Comparison of ENCODE assay signal across 21 cellular contexts in the genomic region with DNA sequence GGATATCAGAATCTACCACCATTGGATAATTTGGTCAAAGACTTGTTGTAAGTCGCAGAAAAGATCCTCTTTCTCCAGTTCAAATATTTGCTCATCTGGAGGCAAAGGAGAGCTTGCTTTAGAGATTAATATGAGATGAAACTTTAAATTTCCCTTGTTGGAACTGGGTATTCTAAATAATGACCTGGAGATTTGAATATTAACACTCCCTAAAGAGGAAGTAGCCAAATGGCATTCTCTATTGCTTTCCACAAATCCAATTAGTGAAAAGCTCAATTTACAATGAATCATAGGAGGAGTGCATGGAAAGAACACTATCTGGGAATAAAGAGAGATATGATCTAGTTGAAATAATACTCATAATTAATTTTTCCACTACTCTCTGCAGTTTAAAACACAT.
"Had no signal": no experiment of that assay in that cellular context is flagged by ENCODE, and none has a peak within 500 bp of the region (broad histone marks: within the 10 kb centered on the region; RNA-seq: fewer than 3 reads in every experiment).

No MANE protein-coding gene starts in this region.

- DNase-seq: KBM-7, MG63, NCI-H1092, NCI-H1105 treated with DMSO at 0.1 percent for 48 hours, NCI-H1417 treated with DMSO at 0.1 percent for 48 hours, NCI-H146, NCI-H1694 treated with DMSO at 0.1 percent for 48 hours, NCI-H2029, NCI-H2081 treated with DMSO at 0.1 percent for 48 hours, NCI-H2171, NCI-H226, NCI-H446, NCI-H510A, NCI-H524 treated with DMSO at 0.1 percent for 48 hours, PC-3, SHP77 treated with DMSO at 0.1 percent for 48 hours, SJCRH30 had no signal

- ATAC-seq: Panc1, PC-3, Right ventricle myocardium inferior, SK-N-SH treated with all-trans-retinoic acid at 6 μM for 48 hours had no signal

- H3K27ac ChIP-seq: RWPE1, SJCRH30 had no signal
